8 cellular contexts compared by ENCODE assay signal in the genomic region with DNA sequence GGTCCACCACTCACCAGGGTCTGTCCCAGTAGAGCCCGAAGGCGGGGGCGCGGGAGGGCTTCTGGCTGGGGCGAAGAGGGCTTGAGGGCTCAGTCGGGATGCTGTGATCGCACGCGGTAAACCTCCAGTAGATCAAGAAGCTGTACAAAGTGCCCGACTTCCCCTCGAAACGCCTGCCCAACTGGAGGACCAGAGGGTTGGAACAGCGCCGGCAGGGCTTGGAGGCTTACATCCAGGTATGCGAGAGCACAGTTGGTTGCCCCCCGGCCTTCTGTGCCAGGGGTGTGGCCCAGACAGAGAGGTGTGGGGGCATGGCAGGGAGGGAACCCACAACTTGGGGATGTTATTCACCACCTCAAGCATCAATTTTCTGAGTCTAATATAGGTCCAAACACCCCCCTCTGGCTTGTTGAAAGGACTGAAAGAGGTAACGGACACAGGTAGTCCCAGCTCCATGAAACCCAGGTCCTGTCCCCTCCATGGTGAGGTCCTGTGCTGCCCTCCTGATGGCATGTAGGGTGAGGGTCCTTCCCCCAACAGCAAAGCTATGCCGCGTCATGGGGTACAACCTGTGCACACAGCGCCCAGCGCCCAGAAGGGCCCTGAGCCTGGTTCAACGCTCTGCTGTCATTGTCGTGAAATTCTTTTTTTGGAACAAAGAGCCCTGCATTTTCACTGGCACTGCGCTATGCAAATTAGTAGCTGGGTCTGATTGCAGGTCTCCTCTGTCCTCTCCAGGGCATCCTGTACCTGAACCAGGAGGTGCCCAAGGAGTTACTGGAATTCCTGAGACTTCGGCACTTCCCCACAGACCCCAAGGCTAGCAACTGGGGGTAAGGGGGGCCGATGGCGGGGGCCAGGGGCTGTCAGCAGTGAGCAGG. TPM values are rescaled to one million over a fixed set of nuclear protein-coding genes. Genes with fewer than 3 reads are reported as not detected.
A peak's percentile ranks its signal among the peaks of the same experiment; 100 is the strongest.
DNase-seq lines count a peak whose midpoint lies in the region; ATAC-seq, FAIRE-seq and TF ChIP-seq lines count a peak whose summit lies in the region.

No MANE protein-coding gene starts in this region.

- H3K4me3 Mint-ChIP-seq in activated B cell treated with CpG ODN at 0.5 μM for 24 hours = peak overlapping the region; percentile 86

- intact Hi-C loops in A673 (cut with micrococcal nuclease; ENCODE audit: unreplicated experiment) (loop anchor here (2.0 kb wide), 1 partner anchor 58 kb away; the partner anchor contains the start of gene SNX1), activated B cell treated with CpG ODN at 0.5 μM for 24 hours (cut with micrococcal nuclease) (loop anchor here (1.0 to 10.0 kb wide), 13 partner anchors 8 to 1134 kb away; partner anchors contain the start of genes CIAO2A, HERC1, PARP16 and PPIB), aorta (cut with DNase I) (no loop called here)

- FAIRE-seq in GM12891 (lab: Jason Lieb, UNC) = no peak

- BruUV-seq in A673 (replicated peaks; lab: Mats Ljungman, UMichigan) = no TSS peak

- CTCF ChIA-PET in A673 (lab: Charles Lee) = interaction anchor here (0.5 to 2.0 kb wide), 8 partner anchors 7 to 686 kb away, joined by 3 to 12 read pairs (median 4); partner anchors contain the start of genes CSNK1G1 and PPIB
- CTCF ChIA-PET in activated B cell treated with CpG ODN at 0.5 μM for 24 hours (lab: Charles Lee) = interaction anchor here (0.5 to 3.3 kb wide), 21 partner anchors 8 to 543 kb away, joined by 3 to 37 read pairs (median 5); partner anchors contain the start of genes CIAO2A, PPIB and TRIP4

- WGBS in suprapubic skin = 13% methylated on average over 9 of the region's 27 CpGs
- WGBS in aorta, 2 donors = 20 to 21% methylated on average over 27 of the region's 27 CpGs

- H3K9me3 Mint-ChIP-seq in activated B cell treated with CpG ODN at 0.5 μM for 24 hours = no peaks in the 10 kb centered on the region

- no peak for TF ChIP-seq POLR2A in GM12891 (IDR thresholded peaks at IDR 0.05; ENCODE audit: low read depth, low read length)
- no peak for TF ChIP-seq POLR2A in suprapubic skin (IDR thresholded peaks at IDR 0.05)

- peaks cover 17% of the 10 kb centered on the region for H3K4me1 ChIP-seq in A673 (ENCODE audit: insufficient read depth, low read length, poor library complexity, severe bottlenecking)
- H3K4me1 ChIP-seq in iPS-18a (ENCODE audit: control insufficient read depth, low read depth, low read length) = peaks cover 10% of the 10 kb centered on the region
- peaks cover 28% of the 10 kb centered on the region for H3K4me1 ChIP-seq in suprapubic skin
- no peaks in the 10 kb centered on the region for H3K4me1 ChIP-seq in aorta (ENCODE audit: control insufficient read depth in 1 of 2, insufficient read depth in 2 of 2, low read length in 2 of 2)

- H3K27me3 Mint-ChIP-seq in activated B cell treated with CpG ODN at 0.5 μM for 24 hours = no peaks in the 10 kb centered on the region

- peak overlapping the region; percentile 91 for H3K27ac Mint-ChIP-seq in activated B cell treated with CpG ODN at 0.5 μM for 24 hours

- POLR2A ChIA-PET in A673 (lab: Charles Lee; ENCODE audit: low non-redundant PET) (interaction anchor here (0.6 to 0.7 kb wide), 3 partner anchors 10 to 546 kb away, joined by 3 to 14 read pairs (median 3); partner anchors contain the start of gene PPIB), activated B cell treated with CpG ODN at 0.5 μM for 24 hours (lab: Charles Lee) (interaction anchor here (0.7 to 6.9 kb wide), 16 partner anchors 9 to 602 kb away, joined by 3 to 124 read pairs (median 4); partner anchors contain the start of genes CIAO2A, PPIB and SNX1)

- H3K9me3 ChIP-seq in A673 (ENCODE audit: low read depth, low read length, poor library complexity, severe bottlenecking) = no peaks in the 10 kb centered on the region
- H3K9me3 ChIP-seq in iPS-18a (ENCODE audit: control insufficient read depth, low read depth, low read length) = no peaks in the 10 kb centered on the region
- no peaks in the 10 kb centered on the region for H3K9me3 ChIP-seq in suprapubic skin
- no peaks in the 10 kb centered on the region for H3K9me3 ChIP-seq in aorta (ENCODE audit: control insufficient read depth, low read length)

- no peak overlapping the region for H3K9ac ChIP-seq in iPS-18a (ENCODE audit: low read length)

- TF ChIP-seq EP300 in suprapubic skin (IDR thresholded peaks at IDR 0.05) = no peak

- H3K4me1 Mint-ChIP-seq in activated B cell treated with CpG ODN at 0.5 μM for 24 hours = peaks cover 61% of the 10 kb centered on the region

- no peak for DNase-seq in A673 (ENCODE audit: low spot score)
- DNase-seq in GM12891 (ENCODE audit: insufficient read length, low spot score) = peak; percentile 35
- DNase-seq in activated B cell treated with CpG ODN at 0.5 μM for 24 hours = peak; percentile 51
- no peak for DNase-seq in suprapubic skin (ENCODE audit: low spot score in 2 of 2)
- DNase-seq in aorta = no peak
- no peak for DNase-seq in NCI-H2107 treated with DMSO at 0.1 percent for 48 hours (lab: John Stamatoyannopoulos, UW; ENCODE audit: unreplicated experiment)

- ATAC-seq in HG02938 (IDR thresholded peaks at IDR 0.05; ENCODE audit: unreplicated experiment) = peak; percentile 16
- ATAC-seq in activated B cell treated with CpG ODN at 0.5 μM for 24 hours (ENCODE audit: low read depth) = peak; percentile 20
- ATAC-seq in aorta (ENCODE audit: low FRiP score) = no peak

- H3K27ac ChIP-seq in A673 (ENCODE audit: low read depth, low read length, poor library complexity, severe bottlenecking) (no peak overlapping the region), iPS-18a (ENCODE audit: low read length) (no peak overlapping the region), suprapubic skin (no peak overlapping the region), aorta (ENCODE audit: low read depth in 1 of 2, low read length in 2 of 2) (no peak overlapping the region)

- H3K27me3 ChIP-seq in A673 (replicated peaks; ENCODE audit: insufficient read depth, low read depth, low read length, poor library complexity) = no peaks in the 10 kb centered on the region
- H3K27me3 ChIP-seq in iPS-18a (ENCODE audit: control insufficient read depth, insufficient read depth, low read length) = peaks cover 32% of the 10 kb centered on the region
- H3K27me3 ChIP-seq in suprapubic skin = peaks cover 20% of the 10 kb centered on the region
- no peaks in the 10 kb centered on the region for H3K27me3 ChIP-seq in aorta (ENCODE audit: control insufficient read depth in 1 of 2, insufficient read depth in 2 of 2, low read length in 1 of 2)

- H3K4me3 ChIP-seq in A673 (ENCODE audit: low read depth, low read length, poor library complexity, severe bottlenecking) = peak overlapping the region; percentile 66
- peak overlapping the region; percentile 60 for H3K4me3 ChIP-seq in iPS-18a (ENCODE audit: low read length)
- H3K4me3 ChIP-seq in suprapubic skin = peak overlapping the region; percentile 57
- peak overlapping the region in 1 of 2 donors; percentile 17 for H3K4me3 ChIP-seq in aorta (ENCODE audit: low read length in 2 of 2)

- TF ChIP-seq CTCF in A673 (conservative IDR thresholded peaks at IDR 0.05; ENCODE audit: low read depth, low read length) (no peak), activated B cell treated with CpG ODN at 0.5 μM for 24 hours (IDR thresholded peaks at IDR 0.05) (no peak), suprapubic skin (IDR thresholded peaks at IDR 0.05) (no peak)

- peaks cover 34% of the 10 kb centered on the region for H3K36me3 Mint-ChIP-seq in activated B cell treated with CpG ODN at 0.5 μM for 24 hours (ENCODE audit: low read depth)

- H3K36me3 ChIP-seq in A673 (ENCODE audit: insufficient read depth, low read length, poor library complexity, severe bottlenecking) = peaks cover 30% of the 10 kb centered on the region
- peaks cover 29% of the 10 kb centered on the region for H3K36me3 ChIP-seq in iPS-18a (ENCODE audit: control insufficient read depth, low read depth, low read length)
- H3K36me3 ChIP-seq in suprapubic skin = peaks cover 36% of the 10 kb centered on the region
- peaks cover 3 to 13% of the 10 kb centered on the region in 2 donors for H3K36me3 ChIP-seq in aorta (ENCODE audit: control insufficient read depth in 1 of 2, insufficient read depth in 2 of 2, low read length in 1 of 2)

TF ChIP-seq in GM12891, 5 proteins besides CTCF, POLR2A, EP300 and RAD21:
- TF ChIP-seq PAX5 (IDR thresholded peaks at IDR 0.05; ENCODE audit: insufficient read depth, low read length, severe bottlenecking) (no peak), TAF1 (IDR thresholded peaks at IDR 0.05; ENCODE audit: low read depth, low read length) (no peak), POU2F2 (IDR thresholded peaks at IDR 0.05; ENCODE audit: low read depth, low read length) (peak; percentile 74; the same call in 1 of the 2 replicates), SPI1 (IDR thresholded peaks at IDR 0.05; ENCODE audit: low read depth, low read length) (no peak)

RNA-seq across cellular contexts. Expression of gene SNX22, which starts 1.2 kb away (rescaled TPM):
- total RNA-seq in A673 (2021) (2.6 and 2.7 TPM in 2 replicates), activated B cell treated with CpG ODN at 0.5 μM for 24 hours (41.7 and 46.2 TPM in 2 replicates), suprapubic skin (under 1 TPM in 3 of 4 donors, not detected in 1; 0.19 to 0.80 (median 0.64) TPM), aorta (under 1 TPM; 0.36 to 0.39 TPM)
- 6.4 TPM for polyA plus RNA-seq in GM12891 (2012; ENCODE audit: low read depth, missing spikeins)
- polyA plus RNA-seq in aorta = under 1 TPM; 0.38 to 0.90 TPM

RNA-seq across cellular contexts. Expression of gene PPIB, which starts 10.1 kb away (rescaled TPM):
- total RNA-seq in A673 (2021) (410 and 416 TPM in 2 replicates), activated B cell treated with CpG ODN at 0.5 μM for 24 hours (225 and 227 TPM in 2 replicates), suprapubic skin (100 to 1,000 TPM; 124 to 248 (median 180) TPM), aorta (100 to 1,000 TPM; 362 to 395 TPM)
- 328 TPM for polyA plus RNA-seq in GM12891 (2012; ENCODE audit: low read depth, missing spikeins)
- 100 to 1,000 TPM; 293 to 699 TPM for polyA plus RNA-seq in aorta

RNA-seq across cellular contexts. Expression of gene SNX1, which starts 57.0 kb away (rescaled TPM):
- total RNA-seq in A673 (2021) (94.5 and 104 TPM in 2 replicates), activated B cell treated with CpG ODN at 0.5 μM for 24 hours (137 and 138 TPM in 2 replicates), suprapubic skin (10 to 100 TPM; 56.4 to 96.6 (median 68.6) TPM), aorta (100 to 1,000 TPM; 122 to 153 TPM)
- polyA plus RNA-seq in GM12891 (2012; ENCODE audit: low read depth, missing spikeins) = 63.0 TPM
- 10 to 100 TPM; 54.6 to 57.7 TPM for polyA plus RNA-seq in aorta

RNA-seq across cellular contexts. Expression of gene CIAO2A, which starts 59.1 kb away (rescaled TPM):
- 75.3 and 75.6 TPM in 2 replicates for total RNA-seq in A673 (2021)
- polyA plus RNA-seq in GM12891 (2012; ENCODE audit: low read depth, missing spikeins) = 117 TPM
- total RNA-seq in activated B cell treated with CpG ODN at 0.5 μM for 24 hours = 58.4 and 63.2 TPM in 2 replicates
- total RNA-seq in suprapubic skin = 10 to 100 TPM; 19.1 to 37.0 (median 21.8) TPM
- total RNA-seq in aorta = 10 to 100 TPM; 23.2 to 27.4 TPM
- 10 to 100 TPM; 24.1 to 81.9 TPM for polyA plus RNA-seq in aorta

Comparison
In these comparisons a context has a peak if more than half of its experiments do, and no peak if none do; other contexts are left out.
1. DNase-seq: peak in GM12891 (single experiment) and activated B cell treated with CpG ODN at 0.5 μM for 24 hours (single experiment); none in A673 (single experiment), suprapubic skin (0 of 2), aorta (0 of 2) and NCI-H2107 treated with DMSO at 0.1 percent for 48 hours (single experiment).
2. RNA of gene SNX22, which starts 1.2 kb away (total RNA-seq): 41.7 to 46.2 TPM in activated B cell treated with CpG ODN at 0.5 μM for 24 hours; 2.6 to 2.7 TPM in A673, 0.19 to 0.80 TPM in suprapubic skin and 0.36 to 0.39 TPM in aorta; every median in the first group is over 10 times any median in the second.
3. intact Hi-C loops: an anchor here in A673 (2.0 kb wide) and activated B cell treated with CpG ODN at 0.5 μM for 24 hours (1.0 to 10.0 kb wide); none called in aorta.